Comparison of ENCODE assay signal across 1 cellular context in the genomic region with DNA sequence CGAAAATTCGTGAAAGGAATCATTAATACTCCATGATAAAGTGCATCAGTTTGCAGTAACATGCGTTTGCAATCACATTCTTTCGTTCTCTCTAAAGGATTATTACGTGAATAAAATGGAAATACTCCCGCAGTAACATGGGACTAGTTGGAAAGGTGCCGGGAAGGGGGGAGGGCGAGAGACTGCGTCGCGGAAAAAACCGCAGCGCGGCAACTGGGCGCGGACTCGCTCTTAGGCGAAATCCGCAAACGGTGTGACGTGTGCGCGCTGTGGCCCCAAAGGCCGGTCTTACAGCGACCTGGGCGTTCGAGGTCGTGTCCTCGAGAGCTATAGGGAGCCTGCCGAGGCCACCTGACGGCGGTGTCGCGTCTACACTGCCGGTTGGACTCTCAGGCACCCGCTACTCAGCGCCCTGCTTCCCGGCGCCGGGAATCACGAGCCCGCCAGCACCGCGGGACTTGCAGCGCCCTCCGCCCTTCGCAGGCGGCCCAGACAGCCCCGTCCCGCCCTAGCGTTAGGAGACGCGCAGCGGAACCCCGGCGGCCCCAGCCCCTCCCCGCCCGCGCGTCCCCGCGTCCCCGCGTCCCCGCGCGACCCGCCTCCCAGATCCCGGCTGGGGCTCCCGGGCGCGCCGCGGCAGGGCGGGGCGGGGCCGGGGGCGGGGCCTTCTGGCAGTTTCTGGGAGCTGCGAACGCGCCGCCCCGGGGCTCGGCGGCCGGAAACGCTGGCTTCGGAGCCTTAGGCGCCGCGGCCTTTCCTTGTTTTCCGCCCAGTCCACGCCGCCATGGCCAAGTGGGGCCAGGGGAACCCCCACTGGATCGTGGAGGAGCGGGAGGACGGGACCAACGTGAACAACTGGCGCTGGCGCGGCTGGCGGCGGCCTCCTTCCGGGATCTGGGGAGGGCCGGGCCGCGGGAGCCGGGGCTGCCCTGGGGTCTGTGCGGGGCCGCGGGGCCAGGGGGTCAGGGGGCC.
A peak's percentile ranks its signal among the peaks of the same experiment; 100 is the strongest.
TF ChIP-seq lines count a peak whose summit lies in the region.

No MANE protein-coding gene starts in this region.

TF ChIP-seq in HEK293, 187 proteins besides CTCF, POLR2A, EP300 and RAD21 (continued from another document and continues in another):
- TF ChIP-seq ZNF280C (tag by site-specific recombination; IDR thresholded peaks at IDR 0.05) (no peak), ZNF791 (tag by site-specific recombination; IDR thresholded peaks at IDR 0.05) (0 out of 2 replicates have a peak, but pooled peaks have one; percentile 28), ZNF654 (tag by site-specific recombination; IDR thresholded peaks at IDR 0.05; ENCODE audit: low read depth) (no peak), BCL6B (tag by site-specific recombination; IDR thresholded peaks at IDR 0.05) (no peak), ZNF624 (tag by site-specific recombination; IDR thresholded peaks at IDR 0.05) (no peak), ZEB2 (tag by site-specific recombination; IDR thresholded peaks at IDR 0.05) (peak; percentile 82), ZNF488 (tag by site-specific recombination; IDR thresholded peaks at IDR 0.05) (no peak), TCF7L2 (IDR thresholded peaks at IDR 0.05; ENCODE audit: borderline replicate concordance, low read depth, low read length) (no peak), ZNF529 (tag by site-specific recombination; IDR thresholded peaks at IDR 0.05; ENCODE audit: insufficient replicate concordance) (no peak), ZNF747 (tag by site-specific recombination; IDR thresholded peaks at IDR 0.05) (no peak), ZNF670 (tag by site-specific recombination; IDR thresholded peaks at IDR 0.05; ENCODE audit: low read depth) (no peak), ZNF549 (tag by site-specific recombination; IDR thresholded peaks at IDR 0.05) (no peak), TSHZ1 (tag by site-specific recombination; IDR thresholded peaks at IDR 0.05; ENCODE audit: borderline replicate concordance) (0 out of 2 replicates have a peak, but pooled peaks have one; percentile 15), BCL11A (tag by site-specific recombination; IDR thresholded peaks at IDR 0.05; ENCODE audit: low read depth) (no peak), ZNF302 (tag by site-specific recombination; IDR thresholded peaks at IDR 0.05; ENCODE audit: low read depth) (no peak), ZNF830 (tag by site-specific recombination; IDR thresholded peaks at IDR 0.05; ENCODE audit: low read depth) (no peak), ZNF76 (tag by site-specific recombination; IDR thresholded peaks at IDR 0.05; ENCODE audit: borderline replicate concordance, low read depth) (peak; percentile 72; the same call in 1 of the 2 replicates), PRDM4 (tag by site-specific recombination; IDR thresholded peaks at IDR 0.05) (no peak; the same call in 1 of the 2 replicates), ZNF214 (tag by site-specific recombination; IDR thresholded peaks at IDR 0.05; ENCODE audit: borderline replicate concordance) (no peak), ZNF121 (tag by site-specific recombination; IDR thresholded peaks at IDR 0.05) (peak; percentile 37; the same call in 1 of the 2 replicates), ZNF843 (tag by site-specific recombination; IDR thresholded peaks at IDR 0.05) (peak; percentile 53; the same call in 1 of the 2 replicates), ZSCAN16 (tag by site-specific recombination; IDR thresholded peaks at IDR 0.05) (no peak), ZNF292 (tag by site-specific recombination; IDR thresholded peaks at IDR 0.05; ENCODE audit: borderline replicate concordance, low read depth) (no peak), ZNF335 (tag by site-specific recombination; conservative IDR thresholded peaks at IDR 0.05) (peak; percentile 87), ZSCAN30 (tag by site-specific recombination; IDR thresholded peaks at IDR 0.05) (peak; percentile 83), PRDM1 (tag by site-specific recombination; IDR thresholded peaks at IDR 0.05) (no peak), ZNF837 (tag by site-specific recombination; IDR thresholded peaks at IDR 0.05) (no peak), ZNF146 (tag by site-specific recombination; IDR thresholded peaks at IDR 0.05) (no peak), ZNF366 (tag by site-specific recombination; conservative IDR thresholded peaks at IDR 0.05) (peak; percentile 64), ZNF513 (tag by site-specific recombination; IDR thresholded peaks at IDR 0.05) (no peak), ZNF155 (tag by site-specific recombination; IDR thresholded peaks at IDR 0.05) (no peak), ZNF449 (tag by site-specific recombination; IDR thresholded peaks at IDR 0.05) (no peak; the same call in 1 of the 2 replicates)
- TF ChIP-seq, protein P1, sequence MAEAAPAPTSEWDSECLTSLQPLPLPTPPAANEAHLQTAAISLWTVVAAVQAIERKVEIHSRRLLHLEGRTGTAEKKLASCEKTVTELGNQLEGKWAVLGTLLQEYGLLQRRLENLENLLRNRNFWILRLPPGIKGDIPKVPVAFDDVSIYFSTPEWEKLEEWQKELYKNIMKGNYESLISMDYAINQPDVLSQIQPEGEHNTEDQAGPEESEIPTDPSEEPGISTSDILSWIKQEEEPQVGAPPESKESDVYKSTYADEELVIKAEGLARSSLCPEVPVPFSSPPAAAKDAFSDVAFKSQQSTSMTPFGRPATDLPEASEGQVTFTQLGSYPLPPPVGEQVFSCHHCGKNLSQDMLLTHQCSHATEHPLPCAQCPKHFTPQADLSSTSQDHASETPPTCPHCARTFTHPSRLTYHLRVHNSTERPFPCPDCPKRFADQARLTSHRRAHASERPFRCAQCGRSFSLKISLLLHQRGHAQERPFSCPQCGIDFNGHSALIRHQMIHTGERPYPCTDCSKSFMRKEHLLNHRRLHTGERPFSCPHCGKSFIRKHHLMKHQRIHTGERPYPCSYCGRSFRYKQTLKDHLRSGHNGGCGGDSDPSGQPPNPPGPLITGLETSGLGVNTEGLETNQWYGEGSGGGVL (tag by site-specific recombination; IDR thresholded peaks at IDR 0.05): no peak
- TF ChIP-seq, protein P2, sequence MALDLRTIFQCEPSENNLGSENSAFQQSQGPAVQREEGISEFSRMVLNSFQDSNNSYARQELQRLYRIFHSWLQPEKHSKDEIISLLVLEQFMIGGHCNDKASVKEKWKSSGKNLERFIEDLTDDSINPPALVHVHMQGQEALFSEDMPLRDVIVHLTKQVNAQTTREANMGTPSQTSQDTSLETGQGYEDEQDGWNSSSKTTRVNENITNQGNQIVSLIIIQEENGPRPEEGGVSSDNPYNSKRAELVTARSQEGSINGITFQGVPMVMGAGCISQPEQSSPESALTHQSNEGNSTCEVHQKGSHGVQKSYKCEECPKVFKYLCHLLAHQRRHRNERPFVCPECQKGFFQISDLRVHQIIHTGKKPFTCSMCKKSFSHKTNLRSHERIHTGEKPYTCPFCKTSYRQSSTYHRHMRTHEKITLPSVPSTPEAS (tag by site-specific recombination; IDR thresholded peaks at IDR 0.05): peak; percentile 31; the same call in 1 of the 2 replicates
- TF ChIP-seq, protein P3, sequence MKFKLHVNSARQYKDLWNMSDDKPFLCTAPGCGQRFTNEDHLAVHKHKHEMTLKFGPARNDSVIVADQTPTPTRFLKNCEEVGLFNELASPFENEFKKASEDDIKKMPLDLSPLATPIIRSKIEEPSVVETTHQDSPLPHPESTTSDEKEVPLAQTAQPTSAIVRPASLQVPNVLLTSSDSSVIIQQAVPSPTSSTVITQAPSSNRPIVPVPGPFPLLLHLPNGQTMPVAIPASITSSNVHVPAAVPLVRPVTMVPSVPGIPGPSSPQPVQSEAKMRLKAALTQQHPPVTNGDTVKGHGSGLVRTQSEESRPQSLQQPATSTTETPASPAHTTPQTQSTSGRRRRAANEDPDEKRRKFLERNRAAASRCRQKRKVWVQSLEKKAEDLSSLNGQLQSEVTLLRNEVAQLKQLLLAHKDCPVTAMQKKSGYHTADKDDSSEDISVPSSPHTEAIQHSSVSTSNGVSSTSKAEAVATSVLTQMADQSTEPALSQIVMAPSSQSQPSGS (tag by site-specific recombination; IDR thresholded peaks at IDR 0.05; ENCODE audit: low read depth): no peak
